In genomic region chr5:59769041-59769360, GRCh38 we compare ENCODE assay signal across 9 cellular contexts.
DNase-seq lines count a peak whose midpoint lies in the region; ATAC-seq and TF ChIP-seq lines count a peak whose summit lies in the region.
"Had no signal": no experiment of that assay in that cellular context is flagged by ENCODE, and none has a peak within 500 bp of the region (broad histone marks: within the 10 kb centered on the region; RNA-seq: fewer than 3 reads in every experiment).

No MANE protein-coding gene starts in this region.

- no peak for TF ChIP-seq POLR2A in vagina (IDR thresholded peaks at IDR 0.05)

- H3K27me3 ChIP-seq in heart right ventricle (peaks cover 0 to 46% (median 30%) of the 10 kb centered on the region in 7 donors), mucosa of rectum (ENCODE audit: control insufficient read depth in 2 of 2, insufficient read depth in 2 of 2, low read length in 2 of 2) (no peaks in the 10 kb centered on the region), vagina (no peaks in the 10 kb centered on the region)

- no peak for DNase-seq in heart right ventricle
- no peak for DNase-seq in left cardiac atrium
- DNase-seq in cardiac fibroblast (ENCODE audit: low read depth in 2 of 2): peak in 1 of 2 donors; percentile 71
- no peak for DNase-seq in vagina (ENCODE audit: extremely low spot score in 2 of 2)
- DNase-seq: Karpas-422 had no signal

- intact Hi-C loops in heart right ventricle (cut with DNase I) (loop anchor here in 1 of 10 donors (2.0 kb wide), 1 partner anchor 22 kb away; no protein-coding TSS in a partner anchor), left cardiac atrium (cut with DNase I) (no loop called here), vagina (cut with DNase I) (no loop called here)

- no peak for TF ChIP-seq CTCF in heart right ventricle (IDR thresholded peaks at IDR 0.05)
- no peak for TF ChIP-seq CTCF in cardiac fibroblast (IDR thresholded peaks at IDR 0.05; ENCODE audit: low read depth, low read length)
- no peak for TF ChIP-seq CTCF in vagina (IDR thresholded peaks at IDR 0.05)

- 42 to 53% methylated on average over 1 of the region's 1 CpG for WGBS in heart right ventricle, 2 donors

- H3K4me1 ChIP-seq in heart right ventricle (peaks cover 0 to 28% (median 13%) of the 10 kb centered on the region in 9 donors), mucosa of rectum (ENCODE audit: control insufficient read depth in 2 of 2, insufficient read depth in 2 of 2, low read length in 2 of 2) (peaks cover 0 to 4% of the 10 kb centered on the region in 2 donors), vagina (peaks cover 16% of the 10 kb centered on the region)

- H3K36me3 ChIP-seq in heart right ventricle (no peaks in the 10 kb centered on the region), mucosa of rectum (ENCODE audit: control insufficient read depth in 2 of 2, insufficient read depth in 2 of 2, low read length in 2 of 2) (no peaks in the 10 kb centered on the region), vagina (no peaks in the 10 kb centered on the region)

- H3K9me3 ChIP-seq in heart right ventricle (no peaks in the 10 kb centered on the region), mucosa of rectum (ENCODE audit: control insufficient read depth in 2 of 2, low read length in 2 of 2) (no peaks in the 10 kb centered on the region), vagina (no peaks in the 10 kb centered on the region)

- H3K9ac ChIP-seq in mucosa of rectum (ENCODE audit: low read depth in 1 of 2, low read length in 2 of 2): peak overlapping the region in 1 of 2 donors; percentile 60

- H3K27ac ChIP-seq in heart right ventricle (peak overlapping the region in 5 of 10 donors; percentile 16 to 55 (median 37)), mucosa of rectum (ENCODE audit: low read depth in 2 of 2, low read length in 2 of 2) (peak overlapping the region in 1 of 2 donors; percentile 61), vagina (peak overlapping the region; percentile 38)

- H3K4me3 ChIP-seq in heart right ventricle (peak overlapping the region; percentile 24 to 71 (median 56)), cardiac fibroblast (replicated peaks in 1 of 2; ENCODE audit: low read depth in 2 of 2, low read length in 2 of 2) (peak overlapping the region; percentile 58 to 67), mucosa of rectum (ENCODE audit: low read length in 2 of 2) (peak overlapping the region; percentile 70 to 82), vagina (peak overlapping the region; percentile 44 to 54)

- no peak for ATAC-seq in heart right ventricle
- ATAC-seq in left cardiac atrium: no peak
- ATAC-seq in GM19452 (IDR thresholded peaks at IDR 0.05; ENCODE audit: unreplicated experiment): no peak
- ATAC-seq in HG03135 (IDR thresholded peaks at IDR 0.05; ENCODE audit: unreplicated experiment): no peak
- ATAC-seq in GM21390 (IDR thresholded peaks at IDR 0.05; ENCODE audit: unreplicated experiment): no peak
